ENCODE assay signal across 21 cellular contexts in the genomic region with DNA sequence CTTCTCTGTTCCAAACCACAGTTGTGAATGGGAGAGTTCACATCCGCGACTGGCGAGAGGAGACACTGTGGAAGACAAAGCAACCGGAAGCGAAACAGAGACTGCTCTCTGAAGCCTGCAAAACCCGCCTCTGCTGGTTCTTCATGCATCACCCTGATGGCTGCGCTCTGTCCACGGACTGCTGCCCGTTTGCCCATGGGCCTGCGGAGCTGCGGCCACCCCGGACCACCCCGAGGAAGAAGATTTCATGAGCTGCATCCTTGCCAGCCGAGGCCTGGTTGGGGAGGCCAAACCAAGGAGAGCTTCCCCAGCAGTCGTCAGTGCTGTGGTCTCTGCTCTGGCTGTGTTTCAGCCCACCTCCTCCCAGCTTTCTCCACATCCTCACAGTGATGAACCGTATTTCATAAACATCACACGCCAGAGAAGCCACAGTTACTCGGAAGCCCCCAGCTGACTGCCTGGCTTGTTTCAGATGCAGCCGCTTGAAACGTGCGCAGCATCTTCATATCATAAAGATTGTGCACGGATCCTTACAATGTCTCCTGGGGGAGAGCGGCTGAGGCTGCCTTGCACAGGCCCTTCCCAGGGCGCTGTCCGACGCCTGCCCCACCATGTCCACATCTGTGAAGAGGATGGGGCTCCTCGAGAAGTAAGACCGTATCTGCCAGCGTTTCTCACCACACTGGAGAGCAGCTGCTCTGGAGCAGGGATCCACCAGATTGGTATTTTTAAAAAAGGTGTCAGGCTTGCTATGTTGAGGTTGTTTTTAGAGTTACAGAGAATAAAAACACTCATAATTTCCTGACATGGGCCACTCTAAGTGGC.
"Had no signal": no experiment of that assay in that cellular context is flagged by ENCODE, and none has a peak within 500 bp of the region (broad histone marks: within the 10 kb centered on the region; RNA-seq: fewer than 3 reads in every experiment).

No MANE protein-coding gene starts in this region.

- H3K4me3 Mint-ChIP-seq: activated CD8-positive, alpha-beta T cell treated with anti-CD3 and anti-CD28 coated beads for 36 hours; activated naive CD8-positive, alpha-beta T cell; T-helper 1 cell treated with Interleukin-12 subunit alpha and Interleukin-12 subunit beta and Interleukin-4 antibody, amounts not matched to agents 30 μg/mL and 1 μg/mL, for 36 hours had no signal

- H3K27me3 Mint-ChIP-seq: activated CD8-positive, alpha-beta T cell treated with anti-CD3 and anti-CD28 coated beads for 36 hours; activated naive CD8-positive, alpha-beta T cell had no signal

- H3K36me3 ChIP-seq: breast epithelium had no signal

- ATAC-seq: activated CD4-positive, CD25-positive, alpha-beta regulatory T cell treated with anti-CD3 and anti-CD28 coated beads, Interleukin-2, amount 50 U/mL, for 24 hours; activated CD8-positive, alpha-beta T cell treated with anti-CD3 and anti-CD28 coated beads for 36 hours; PC-3 had no signal

- H3K27me3 ChIP-seq: breast epithelium had no signal

- H3K4me3 ChIP-seq: breast epithelium had no signal

- H3K9me3 Mint-ChIP-seq: activated CD8-positive, alpha-beta T cell treated with anti-CD3 and anti-CD28 coated beads for 36 hours; T-helper 1 cell treated with Interleukin-12 subunit alpha and Interleukin-12 subunit beta and Interleukin-4 antibody, amounts not matched to agents 30 μg/mL and 1 μg/mL, for 36 hours had no signal

- H3K36me3 Mint-ChIP-seq: activated naive CD8-positive, alpha-beta T cell had no signal

- H3K4me2 ChIP-seq: KMS-11 had no signal

- H3K9me3 ChIP-seq: breast epithelium had no signal

- H3K27ac Mint-ChIP-seq: activated CD8-positive, alpha-beta T cell treated with anti-CD3 and anti-CD28 coated beads for 36 hours; activated naive CD8-positive, alpha-beta T cell; T-helper 1 cell treated with Interleukin-12 subunit alpha and Interleukin-12 subunit beta and Interleukin-4 antibody, amounts not matched to agents 30 μg/mL and 1 μg/mL, for 36 hours had no signal

- DNase-seq: activated CD4-positive, alpha-beta T cell treated with anti-CD3 and anti-CD28 coated beads for 4 hours; activated CD8-positive, alpha-beta memory T cell treated with anti-CD3 and anti-CD28 coated beads, Interleukin-2, amount 50 U/mL, for 4 hours; activated CD8-positive, alpha-beta T cell treated with anti-CD3 and anti-CD28 coated beads for 36 hours; activated naive CD4-positive, alpha-beta T cell; caudate nucleus; NCI-H1092; NCI-H1417; NCI-H1930; NCI-H2107; NCI-H2171 treated with DMSO at 0.1 percent for 48 hours; NCI-H226; NCI-H526 treated with DMSO at 0.1 percent for 48 hours; NCI-H82; NK-92 treated with Interleukin-12 subunit alpha and Interleukin-12 subunit beta, amount 100 ng/mL, for 24 hours; PC-3; SHP77 had no signal

- H3K27ac ChIP-seq: KMS-11 had no signal
